ENCODE assay signal across 8 cellular contexts in the genomic region with DNA sequence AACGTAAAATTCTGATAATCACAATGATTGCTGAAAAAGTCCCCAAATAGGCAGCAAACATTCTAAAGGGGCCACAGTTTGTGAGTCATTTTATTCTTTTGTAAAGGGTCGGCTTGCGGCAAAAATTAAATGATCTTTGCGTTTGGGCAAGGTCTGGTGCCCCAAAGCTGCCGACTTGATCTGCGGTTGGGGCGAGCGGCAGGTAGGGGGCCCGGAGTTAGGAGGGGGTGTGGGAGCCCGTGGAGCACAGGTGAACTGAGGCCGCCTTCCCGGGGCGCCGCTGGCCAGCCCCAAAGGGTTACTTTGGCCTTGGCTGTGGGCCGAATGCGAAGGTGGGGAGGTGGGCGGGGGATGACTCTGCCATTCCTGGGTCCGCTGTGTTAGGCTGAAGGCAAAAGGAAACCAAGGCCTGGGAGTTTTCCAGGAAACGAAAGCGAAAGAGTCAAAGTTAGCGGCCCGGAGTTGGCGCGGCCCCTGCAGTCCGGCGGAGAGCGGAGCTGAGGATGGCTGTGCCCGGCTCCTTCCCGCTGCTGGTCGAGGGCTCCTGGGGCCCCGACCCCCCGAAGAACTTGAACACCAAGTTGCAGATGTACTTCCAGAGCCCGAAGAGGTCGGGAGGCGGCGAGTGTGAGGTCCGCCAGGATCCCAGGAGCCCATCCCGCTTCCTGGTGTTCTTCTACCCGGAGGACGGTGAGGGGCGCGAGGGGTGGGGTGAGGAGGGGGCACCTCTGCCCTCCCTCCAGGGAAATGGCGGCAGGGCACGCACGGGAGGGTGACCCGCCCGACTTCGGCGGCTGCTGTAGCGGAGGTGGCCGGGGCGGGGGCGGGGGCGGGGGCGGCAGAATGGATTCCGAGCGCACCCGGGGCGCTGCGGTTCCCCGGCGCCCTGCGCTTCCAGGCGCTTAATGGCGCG. TPM values are rescaled to one million over a fixed set of nuclear protein-coding genes. Genes with fewer than 3 reads are reported as not detected.
DNase-seq lines count a peak whose midpoint lies in the region; ATAC-seq and TF ChIP-seq lines count a peak whose summit lies in the region.

A gene with protein sequence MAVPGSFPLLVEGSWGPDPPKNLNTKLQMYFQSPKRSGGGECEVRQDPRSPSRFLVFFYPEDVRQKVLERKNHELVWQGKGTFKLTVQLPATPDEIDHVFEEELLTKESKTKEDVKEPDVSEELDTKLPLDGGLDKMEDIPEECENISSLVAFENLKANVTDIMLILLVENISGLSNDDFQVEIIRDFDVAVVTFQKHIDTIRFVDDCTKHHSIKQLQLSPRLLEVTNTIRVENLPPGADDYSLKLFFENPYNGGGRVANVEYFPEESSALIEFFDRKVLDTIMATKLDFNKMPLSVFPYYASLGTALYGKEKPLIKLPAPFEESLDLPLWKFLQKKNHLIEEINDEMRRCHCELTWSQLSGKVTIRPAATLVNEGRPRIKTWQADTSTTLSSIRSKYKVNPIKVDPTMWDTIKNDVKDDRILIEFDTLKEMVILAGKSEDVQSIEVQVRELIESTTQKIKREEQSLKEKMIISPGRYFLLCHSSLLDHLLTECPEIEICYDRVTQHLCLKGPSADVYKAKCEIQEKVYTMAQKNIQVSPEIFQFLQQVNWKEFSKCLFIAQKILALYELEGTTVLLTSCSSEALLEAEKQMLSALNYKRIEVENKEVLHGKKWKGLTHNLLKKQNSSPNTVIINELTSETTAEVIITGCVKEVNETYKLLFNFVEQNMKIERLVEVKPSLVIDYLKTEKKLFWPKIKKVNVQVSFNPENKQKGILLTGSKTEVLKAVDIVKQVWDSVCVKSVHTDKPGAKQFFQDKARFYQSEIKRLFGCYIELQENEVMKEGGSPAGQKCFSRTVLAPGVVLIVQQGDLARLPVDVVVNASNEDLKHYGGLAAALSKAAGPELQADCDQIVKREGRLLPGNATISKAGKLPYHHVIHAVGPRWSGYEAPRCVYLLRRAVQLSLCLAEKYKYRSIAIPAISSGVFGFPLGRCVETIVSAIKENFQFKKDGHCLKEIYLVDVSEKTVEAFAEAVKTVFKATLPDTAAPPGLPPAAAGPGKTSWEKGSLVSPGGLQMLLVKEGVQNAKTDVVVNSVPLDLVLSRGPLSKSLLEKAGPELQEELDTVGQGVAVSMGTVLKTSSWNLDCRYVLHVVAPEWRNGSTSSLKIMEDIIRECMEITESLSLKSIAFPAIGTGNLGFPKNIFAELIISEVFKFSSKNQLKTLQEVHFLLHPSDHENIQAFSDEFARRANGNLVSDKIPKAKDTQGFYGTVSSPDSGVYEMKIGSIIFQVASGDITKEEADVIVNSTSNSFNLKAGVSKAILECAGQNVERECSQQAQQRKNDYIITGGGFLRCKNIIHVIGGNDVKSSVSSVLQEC (N-terminal part only) (plus strand): TSS at position 459 of the 913 bp plus-strand sequence. CDS start 45 bp downstream, at position 504.

- TF ChIP-seq CTCF in BE2C (IDR thresholded peaks at IDR 0.05; ENCODE audit: low read depth, low read length): no peak
- TF ChIP-seq CTCF in heart left ventricle (IDR thresholded peaks at IDR 0.05): peak in 2 of 12 donors; percentile 27 to 30
- no peak for TF ChIP-seq CTCF in upper lobe of right lung (IDR thresholded peaks at IDR 0.05)

- H3K4me3 Mint-ChIP-seq in T-helper 1 cell treated with Interleukin-12 subunit alpha and Interleukin-12 subunit beta and Interleukin-4 antibody, amounts not matched to agents 30 μg/mL and 1 μg/mL, for 36 hours: peak within 1 kb of the TSS; percentile 96

- ATAC-seq in GM19324 (IDR thresholded peaks at IDR 0.05; ENCODE audit: low FRiP score, unreplicated experiment): peak; percentile 42
- ATAC-seq in heart left ventricle: peak; percentile 67 to 88 (median 84)
- ATAC-seq in upper lobe of right lung: peak; percentile 85

- peak within 1 kb of the TSS; percentile 76 to 96 (median 94) for H3K27ac ChIP-seq in heart left ventricle
- peak within 1 kb of the TSS; percentile 95 for H3K27ac ChIP-seq in upper lobe of right lung

- no peaks in the 10 kb centered on the region for H3K27me3 Mint-ChIP-seq in T-helper 1 cell treated with Interleukin-12 subunit alpha and Interleukin-12 subunit beta and Interleukin-4 antibody, amounts not matched to agents 30 μg/mL and 1 μg/mL, for 36 hours (ENCODE audit: low read depth)

- no peaks in the 10 kb centered on the region for H3K27me3 ChIP-seq in BE2C
- H3K27me3 ChIP-seq in heart left ventricle: no peaks in the 10 kb centered on the region
- H3K27me3 ChIP-seq in upper lobe of right lung: no peaks in the 10 kb centered on the region

- no peaks in the 10 kb centered on the region for H3K36me3 ChIP-seq in BE2C
- H3K36me3 ChIP-seq in heart left ventricle: peaks cover 0 to 13% (median 0%) of the 10 kb centered on the region in 9 donors
- no peaks in the 10 kb centered on the region for H3K36me3 ChIP-seq in upper lobe of right lung

- H3K4me1 Mint-ChIP-seq in T-helper 1 cell treated with Interleukin-12 subunit alpha and Interleukin-12 subunit beta and Interleukin-4 antibody, amounts not matched to agents 30 μg/mL and 1 μg/mL, for 36 hours (ENCODE audit: low read depth): peaks cover 58% of the 10 kb centered on the region

- H3K36me3 Mint-ChIP-seq in T-helper 1 cell treated with Interleukin-12 subunit alpha and Interleukin-12 subunit beta and Interleukin-4 antibody, amounts not matched to agents 30 μg/mL and 1 μg/mL, for 36 hours (ENCODE audit: low read depth): peaks cover 37% of the 10 kb centered on the region

- H3K9me3 ChIP-seq in BE2C (no peaks in the 10 kb centered on the region), heart left ventricle (peaks cover 0 to 6% (median 0%) of the 10 kb centered on the region in 12 donors), upper lobe of right lung (no peaks in the 10 kb centered on the region)

- intact Hi-C loops in heart left ventricle (cut with DNase I) (loop anchor here in 8 of 10 donors (2.0 to 10.0 kb wide), 9 partner anchors 112 to 1133 kb away; a partner anchor contains a TSS), posterior cingulate gyrus (cut with DNase I) (no loop called here), upper lobe of right lung (cut with DNase I) (no loop called here)

- 1 to 2% (median 1%) methylated on average over 34 to 66 of the region's 66 CpGs for WGBS in heart left ventricle, 4 donors

- peak within 1 kb of the TSS; percentile 84 for H3K4me3 ChIP-seq in BE2C (ENCODE audit: low read depth, low read length)
- H3K4me3 ChIP-seq in heart left ventricle: peak within 1 kb of the TSS; percentile 55 to 92 (median 80)
- peak within 1 kb of the TSS; percentile 65 for H3K4me3 ChIP-seq in upper lobe of right lung

- DNase-seq in BE2C (peak; percentile 39), HuH-7 (ENCODE audit: low spot score) (peak; percentile 56), amniotic epithelial cell (ENCODE audit: low read depth) (peak; percentile 69), heart left ventricle (peak; percentile 73 to 85 (median 83)), posterior cingulate gyrus (peak in 8 of 10 donors; percentile 19 to 83 (median 46)), upper lobe of right lung (peak; percentile 88)

- H3K4me1 ChIP-seq in BE2C (0 out of 2 replicates have a peak, but pooled peaks cover 2% of the 10 kb centered on the region), heart left ventricle (peaks cover 0 to 60% (median 20%) of the 10 kb centered on the region in 12 donors), upper lobe of right lung (peaks cover 44% of the 10 kb centered on the region)

- peak in 1 of 2 donors; percentile 52 for TF ChIP-seq POLR2A in heart left ventricle (IDR thresholded peaks at IDR 0.05)

- H3K27ac Mint-ChIP-seq in T-helper 1 cell treated with Interleukin-12 subunit alpha and Interleukin-12 subunit beta and Interleukin-4 antibody, amounts not matched to agents 30 μg/mL and 1 μg/mL, for 36 hours: peak within 1 kb of the TSS; percentile 99

- H3K9me3 Mint-ChIP-seq in T-helper 1 cell treated with Interleukin-12 subunit alpha and Interleukin-12 subunit beta and Interleukin-4 antibody, amounts not matched to agents 30 μg/mL and 1 μg/mL, for 36 hours: no peaks in the 10 kb centered on the region

RNA-seq across cellular contexts. Expression of the gene that starts here (rescaled TPM):
- polyA plus RNA-seq in BE2C (2012; ENCODE audit: insufficient read depth, insufficient read length, low read depth): 0.57 TPM
- 100 to 1,000 TPM in 1 of 9 donors, 10 to 100 TPM in 8; 10.1 to 104 (median 15.6) TPM for total RNA-seq in heart left ventricle
- 1 to 10 TPM; 5.0 to 7.1 TPM for polyA plus RNA-seq in heart left ventricle
- total RNA-seq in upper lobe of right lung: 131 TPM

Comparison
In these comparisons a context has a peak if more than half of its experiments do, and no peak if none do; other contexts are left out.
1. Peak in every context shown above with its lines: DNase-seq, ATAC-seq, H3K4me3 ChIP-seq and H3K27ac ChIP-seq.
2. intact Hi-C loops: an anchor here in heart left ventricle (2.0 to 10.0 kb wide); none called in posterior cingulate gyrus and upper lobe of right lung.